Comparison of ENCODE assay signal across 8 cellular contexts in the genomic region with DNA sequence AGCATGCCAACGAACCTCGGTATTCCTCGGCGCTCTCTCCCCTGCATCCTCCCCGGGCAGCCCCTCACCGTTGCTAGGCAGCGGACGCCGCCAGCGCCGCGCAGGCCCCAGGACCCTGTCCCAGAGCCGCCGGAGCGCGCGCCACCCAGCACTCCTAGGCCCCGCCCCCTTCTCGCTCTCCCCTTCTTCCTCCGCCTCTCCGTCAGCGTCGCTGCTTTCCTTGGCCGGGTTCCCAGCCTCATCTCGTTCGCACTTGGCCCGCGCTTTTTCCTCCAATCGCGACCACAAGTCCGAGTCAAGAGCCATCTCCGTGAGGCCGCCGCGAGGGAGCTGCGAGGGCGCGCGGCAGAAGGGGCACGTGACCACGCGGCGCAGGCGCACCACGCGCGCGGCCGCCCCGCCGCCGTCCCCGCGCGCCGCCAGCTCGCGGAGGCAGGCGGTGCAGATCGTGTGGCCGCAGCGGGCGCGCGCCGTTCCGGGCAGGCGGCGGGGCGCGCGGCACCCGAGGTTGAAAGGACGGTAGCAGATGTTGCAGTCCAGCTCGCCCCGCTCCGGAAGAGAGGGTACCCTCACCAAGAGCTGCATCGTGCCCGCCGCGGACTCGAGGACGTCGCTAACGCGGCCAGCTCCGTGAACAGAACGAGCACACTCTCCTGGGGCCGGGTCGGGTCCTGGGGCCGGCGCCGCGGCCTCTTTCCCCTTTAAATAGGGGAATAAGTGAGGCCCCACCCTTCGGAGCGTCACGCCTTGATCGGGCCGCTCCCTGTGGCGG. TPM values are rescaled to one million over a fixed set of nuclear protein-coding genes. Genes with fewer than 3 reads are reported as not detected.
DNase-seq lines count a peak whose midpoint lies in the region; ATAC-seq and TF ChIP-seq lines count a peak whose summit lies in the region.

A gene (minus strand): TSS at position 679 of the 772 bp plus-strand sequence. CDS start 94 bp downstream, at position 585.

- ATAC-seq in HG03457 (IDR thresholded peaks at IDR 0.05; ENCODE audit: unreplicated experiment), result peak; percentile 49
- ATAC-seq in left lobe of liver, result peak; percentile 88

- no peak for TF ChIP-seq CTCF in colonic mucosa (IDR thresholded peaks at IDR 0.05)

- H3K9ac ChIP-seq in colonic mucosa (ENCODE audit: low read depth in 2 of 2, low read length in 2 of 2), result peak within 1 kb of the TSS; percentile 81 to 91

- H3K4me3 Mint-ChIP-seq in activated CD4-positive, alpha-beta T cell treated with anti-CD3 and anti-CD28 coated beads, Interleukin-2, amount 10 ng/mL, durations not matched to agents 24 days and 14 days, result peak within 1 kb of the TSS; percentile 97

- DNase-seq in AG08396 (ENCODE audit: low spot score) (peak; percentile 93), GM19238 (ENCODE audit: insufficient read length, low spot score) (peak; percentile 66), NCI-H524 treated with DMSO at 0.1 percent for 48 hours (lab: John Stamatoyannopoulos, UW) (peak; percentile 39), colonic mucosa (peak; percentile 96), left lobe of liver (ENCODE audit: low spot score) (peak; percentile 84)
- DNase-seq in activated CD4-positive, alpha-beta T cell treated with anti-CD3 and anti-CD28 coated beads, Interleukin-2, amount 10 ng/mL, durations not matched to agents 24 days and 14 days, result peak; percentile 94
- DNase-seq in stimulated activated CD4-positive, alpha-beta T cell treated with anti-CD3 and anti-CD28 coated beads, Interleukin-1b, Interleukin-23, amount 100 ng/mL, for 48 hours, result peak; percentile 93

- peak within 1 kb of the TSS; percentile 97 for H3K27ac ChIP-seq in colonic mucosa

- no peaks in the 10 kb centered on the region for H3K36me3 ChIP-seq in colonic mucosa

- H3K9me3 ChIP-seq in colonic mucosa, result no peaks in the 10 kb centered on the region

- H3K4me3 ChIP-seq in colonic mucosa, result peak within 1 kb of the TSS; percentile 67

- peaks cover 26% of the 10 kb centered on the region for H3K4me1 Mint-ChIP-seq in activated CD4-positive, alpha-beta T cell treated with anti-CD3 and anti-CD28 coated beads, Interleukin-2, amount 10 ng/mL, durations not matched to agents 24 days and 14 days

- intact Hi-C loops in activated CD4-positive, alpha-beta T cell treated with anti-CD3 and anti-CD28 coated beads, Interleukin-2, amount 10 ng/mL, durations not matched to agents 24 days and 14 days (cut with micrococcal nuclease), result loop anchor here (1.0 to 10.0 kb wide), 4 partner anchors 17 to 199 kb away; a partner anchor contains a TSS
- intact Hi-C loops in colonic mucosa (cut with DNase I), result no loop called here

- H3K9me3 Mint-ChIP-seq in activated CD4-positive, alpha-beta T cell treated with anti-CD3 and anti-CD28 coated beads, Interleukin-2, amount 10 ng/mL, durations not matched to agents 24 days and 14 days, result no peaks in the 10 kb centered on the region

- peak within 1 kb of the TSS; percentile 97 for H3K27ac Mint-ChIP-seq in activated CD4-positive, alpha-beta T cell treated with anti-CD3 and anti-CD28 coated beads, Interleukin-2, amount 10 ng/mL, durations not matched to agents 24 days and 14 days

- H3K36me3 Mint-ChIP-seq in activated CD4-positive, alpha-beta T cell treated with anti-CD3 and anti-CD28 coated beads, Interleukin-2, amount 10 ng/mL, durations not matched to agents 24 days and 14 days (ENCODE audit: low read depth), result peaks cover 22% of the 10 kb centered on the region

- peaks cover 9% of the 10 kb centered on the region for H3K4me1 ChIP-seq in colonic mucosa

- H3K27me3 ChIP-seq in colonic mucosa, result no peaks in the 10 kb centered on the region

- no peaks in the 10 kb centered on the region for H3K27me3 Mint-ChIP-seq in activated CD4-positive, alpha-beta T cell treated with anti-CD3 and anti-CD28 coated beads, Interleukin-2, amount 10 ng/mL, durations not matched to agents 24 days and 14 days

RNA-seq across cellular contexts. Expression of the gene that starts here (rescaled TPM):
- 6.2 and 6.5 TPM in 2 replicates for total RNA-seq in activated CD4-positive, alpha-beta T cell treated with anti-CD3 and anti-CD28 coated beads, Interleukin-2, amount 10 ng/mL, durations not matched to agents 24 days and 14 days
- 1 to 10 TPM; 2.8 to 3.0 TPM for total RNA-seq in colonic mucosa
- 0.23 TPM for total RNA-seq in left lobe of liver

Comparison
In these comparisons a context has a peak if more than half of its experiments do, and no peak if none do; other contexts are left out.
1. Peak in every context shown above with its lines: DNase-seq, ATAC-seq, H3K4me3 ChIP-seq and H3K27ac ChIP-seq.
2. Peak in DNase-seq and ATAC-seq in left lobe of liver; RNA of the gene not detected or under 1 TPM.
3. DNase-seq: peak in every context shown above with its lines; median percentile 96 in colonic mucosa; 94 in activated CD4-positive, alpha-beta T cell treated with anti-CD3 and anti-CD28 coated beads, Interleukin-2, amount 10 ng/mL, durations not matched to agents 24 days and 14 days; 93 in AG08396; 93 in stimulated activated CD4-positive, alpha-beta T cell treated with anti-CD3 and anti-CD28 coated beads, Interleukin-1b, Interleukin-23, amount 100 ng/mL, for 48 hours; 84 in left lobe of liver; 66 in GM19238; 39 in NCI-H524 treated with DMSO at 0.1 percent for 48 hours.